26 cellular contexts compared by ENCODE assay signal in genomic region chr1:58041621-58042020, GRCh38.
DNase-seq lines count a peak whose midpoint lies in the region; ATAC-seq and TF ChIP-seq lines count a peak whose summit lies in the region.
"Had no signal": no experiment of that assay in that cellular context is flagged by ENCODE, and none has a peak within 500 bp of the region (broad histone marks: within the 10 kb centered on the region; RNA-seq: fewer than 3 reads in every experiment).

No MANE protein-coding gene starts in this region.

- peaks cover 8% of the 10 kb centered on the region for H3K4me1 ChIP-seq in foreskin keratinocyte
- H3K4me1 ChIP-seq: adrenal gland, esophagus squamous epithelium, gastrocnemius medialis, stomach, thyroid gland had no signal

- CTCF ChIA-PET in RWPE1 (lab: Yijun Ruan, JAX) (no interaction called here), GM10248 (lab: Yijun Ruan, JAX) (interaction anchor here (1.8 kb wide), 1 partner anchor 10 kb away, joined by 4 read pairs; no protein-coding TSS in a partner anchor)

- H3K27ac ChIP-seq in RWPE1 = no peak overlapping the region
- no peak overlapping the region for H3K27ac ChIP-seq in foreskin keratinocyte
- H3K27ac ChIP-seq: 22Rv1, adrenal gland, brain microvascular endothelial cell, esophagus squamous epithelium, gastrocnemius medialis, skin epidermis, stomach, thyroid gland had no signal

- H3K27me3 ChIP-seq in foreskin keratinocyte = peaks cover 3% of the 10 kb centered on the region
- H3K27me3 ChIP-seq: brain microvascular endothelial cell, gastrocnemius medialis, stomach, thyroid gland had no signal

- TF ChIP-seq CTCF in RWPE1 (conservative IDR thresholded peaks at IDR 0.05; ENCODE audit: low read depth) = no peak
- TF ChIP-seq CTCF in foreskin keratinocyte (conservative IDR thresholded peaks at IDR 0.05) = no peak
- no peak for TF ChIP-seq CTCF in GM10248 (IDR thresholded peaks at IDR 0.05; ENCODE audit: control extremely low read depth, extremely low read depth, low read depth, missing control alignments)

- peak; percentile 25 for DNase-seq in NCI-H82 (lab: John Stamatoyannopoulos, UW)
- DNase-seq in NCI-H82 treated with DMSO at 0.1 percent for 48 hours (lab: John Stamatoyannopoulos, UW; ENCODE audit: unreplicated experiment) = no peak
- DNase-seq in RWPE1 (ENCODE audit: low spot score) = peak; percentile 21
- peak; percentile 72 to 92 for DNase-seq in foreskin keratinocyte
- DNase-seq in non-pigmented ciliary epithelial cell (ENCODE audit: low read depth) = peak; percentile 3
- DNase-seq in effector CD4-positive, alpha-beta T cell = no peak
- no peak for DNase-seq in GM10248 (ENCODE audit: extremely low spot score)
- DNase-seq in Kasumi-1 (lab: John Stamatoyannopoulos, UW) = no peak
- DNase-seq: activated B cell treated with CpG ODN at 0.5 μM for 24 hours; activated naive CD4-positive, alpha-beta T cell treated with Interleukin-2 at 50 U/mL for 16 hours; adrenal gland; brain microvascular endothelial cell; CD4-positive, CD25-positive, alpha-beta regulatory T cell; esophagus squamous epithelium; gastrocnemius medialis; H9; hippocampal formation; mucosa of descending colon; NCI-H1417; NCI-H510A; SHP77 treated with DMSO at 0.1 percent for 48 hours; stomach; thyroid gland had no signal

- ATAC-seq in foreskin keratinocyte = peak; percentile 72
- ATAC-seq: gastrocnemius medialis, K562, mucosa of descending colon had no signal

- POLR2A ChIA-PET in RWPE1 (lab: Yijun Ruan, JAX; ENCODE audit: low non-redundant PET) = no interaction called here
- POLR2A ChIA-PET in GM10248 (lab: Yijun Ruan, JAX) = no interaction called here

Comparison
In these comparisons a context has a peak if more than half of its experiments do, and no peak if none do; other contexts are left out.
1. DNase-seq: peak in NCI-H82 (single experiment), RWPE1 (single experiment), foreskin keratinocyte (2 of 2) and non-pigmented ciliary epithelial cell (single experiment); none in NCI-H82 treated with DMSO at 0.1 percent for 48 hours (single experiment), effector CD4-positive, alpha-beta T cell (single experiment), GM10248 (single experiment) and Kasumi-1 (0 of 2).